11 cellular contexts compared by ENCODE assay signal in genomic region chr16:66369055-66369592, GRCh38. TPM values are rescaled to one million over a fixed set of nuclear protein-coding genes. Genes with fewer than 3 reads are reported as not detected.
DNase-seq lines count a peak whose midpoint lies in the region; ATAC-seq and TF ChIP-seq lines count a peak whose summit lies in the region.
"Had no signal": no experiment of that assay in that cellular context is flagged by ENCODE, and none has a peak within 500 bp of the region (broad histone marks: within the 10 kb centered on the region; RNA-seq: fewer than 3 reads in every experiment).

No MANE protein-coding gene starts in this region.

- H3K27ac ChIP-seq in uterus: peak overlapping the region; percentile 72 to 79
- H3K27ac ChIP-seq: thoracic aorta had no signal

- no peaks in the 10 kb centered on the region for H3K36me3 Mint-ChIP-seq in activated naive CD4-positive, alpha-beta T cell treated with anti-CD3 and anti-CD28 coated beads, Interleukin-2, amount 50 U/mL, for 24 hours

- H3K9me3 ChIP-seq in uterus: no peaks in the 10 kb centered on the region
- H3K9me3 ChIP-seq: thoracic aorta had no signal

- no peak for DNase-seq in activated naive CD4-positive, alpha-beta T cell treated with anti-CD3 and anti-CD28 coated beads, Interleukin-2, amount 50 U/mL, for 16 hours
- DNase-seq in SKM-1 (lab: John Stamatoyannopoulos, UW; ENCODE audit: unreplicated experiment) (peak; percentile 77), left colon (peak; percentile 23 to 41), uterus (peak in 1 of 2 donors; percentile 38), NCI-H187 (lab: John Stamatoyannopoulos, UW) (no peak)

- peak overlapping the region; percentile 68 for H3K27ac Mint-ChIP-seq in activated naive CD4-positive, alpha-beta T cell treated with anti-CD3 and anti-CD28 coated beads, Interleukin-2, amount 50 U/mL, for 24 hours
- H3K27ac Mint-ChIP-seq: T-helper 2 cell treated with Interferon-gamma antibody and Interleukin-4, amounts not matched to agents 5 μg/mL and 100 μg/mL, for 36 hours had no signal

- TF ChIP-seq POLR2A in uterus (IDR thresholded peaks at IDR 0.05): no peak

- H3K27me3 ChIP-seq in uterus: no peaks in the 10 kb centered on the region

- no peak overlapping the region for H3K4me3 ChIP-seq in uterus
- H3K4me3 ChIP-seq: thoracic aorta had no signal

- peaks cover 7% of the 10 kb centered on the region for H3K4me1 Mint-ChIP-seq in activated naive CD4-positive, alpha-beta T cell treated with anti-CD3 and anti-CD28 coated beads, Interleukin-2, amount 50 U/mL, for 24 hours

- no peaks in the 10 kb centered on the region for H3K36me3 ChIP-seq in uterus
- H3K36me3 ChIP-seq: thoracic aorta had no signal

- intact Hi-C loops in left colon (cut with DNase I, micrococcal nuclease): no loop called here
- intact Hi-C loops in uterus (cut with DNase I; ENCODE audit: low total_unique reads): no loop called here

- peaks cover 15% of the 10 kb centered on the region for H3K27me3 Mint-ChIP-seq in activated naive CD4-positive, alpha-beta T cell treated with anti-CD3 and anti-CD28 coated beads, Interleukin-2, amount 50 U/mL, for 24 hours

- no peaks in the 10 kb centered on the region for H3K4me1 ChIP-seq in uterus

- H3K9me3 Mint-ChIP-seq in activated naive CD4-positive, alpha-beta T cell treated with anti-CD3 and anti-CD28 coated beads, Interleukin-2, amount 50 U/mL, for 24 hours: no peaks in the 10 kb centered on the region
- H3K9me3 Mint-ChIP-seq: T-helper 2 cell treated with Interferon-gamma antibody and Interleukin-4, amounts not matched to agents 5 μg/mL and 100 μg/mL, for 36 hours had no signal

- no peak for TF ChIP-seq CTCF in uterus (IDR thresholded peaks at IDR 0.05)

- no peak overlapping the region for H3K4me3 Mint-ChIP-seq in activated naive CD4-positive, alpha-beta T cell treated with anti-CD3 and anti-CD28 coated beads, Interleukin-2, amount 50 U/mL, for 24 hours
- H3K4me3 Mint-ChIP-seq: T-helper 2 cell treated with Interferon-gamma antibody and Interleukin-4, amounts not matched to agents 5 μg/mL and 100 μg/mL, for 36 hours had no signal

- ATAC-seq in left colon: no peak
- no peak for ATAC-seq in HG03520 (IDR thresholded peaks at IDR 0.05; ENCODE audit: unreplicated experiment)
- ATAC-seq in HG02610 (IDR thresholded peaks at IDR 0.05; ENCODE audit: unreplicated experiment): no peak

RNA-seq across cellular contexts. Expression of gene CDH5, which starts 2.6 kb away (rescaled TPM):
- total RNA-seq in left colon (1 to 10 TPM; 7.7 to 9.9 TPM), uterus (100 to 1,000 TPM in 1 of 4 donors, 10 to 100 TPM in 3; 31.2 to 126 (median 70.6) TPM)
- total RNA-seq: NCI-H460 had no signal

RNA-seq across cellular contexts. Expression of gene BEAN1, which starts 58.0 kb away (rescaled TPM):
- total RNA-seq in left colon (not detected), uterus (1 to 10 TPM in 1 of 4 donors, under 1 TPM in 1, not detected in 2; 0.52 to 3.9 TPM)

Comparison
In these comparisons a context has a peak if more than half of its experiments do, and no peak if none do; other contexts are left out.
1. DNase-seq: peak in SKM-1 (single experiment) and left colon (2 of 2); none in activated naive CD4-positive, alpha-beta T cell treated with anti-CD3 and anti-CD28 coated beads, Interleukin-2, amount 50 U/mL, for 16 hours (single experiment) and NCI-H187 (0 of 2).